In genomic region chr10:127353544-127353943, GRCh38 we compare ENCODE assay signal across 19 cellular contexts.
"Had no signal": no experiment of that assay in that cellular context is flagged by ENCODE, and none has a peak within 500 bp of the region (broad histone marks: within the 10 kb centered on the region; RNA-seq: fewer than 3 reads in every experiment).

No MANE protein-coding gene starts in this region.

- H3K4me3 Mint-ChIP-seq: activated B cell treated with CpG ODN at 0.5 μM for 24 hours; activated CD8-positive, alpha-beta T cell treated with anti-CD3 and anti-CD28 coated beads, Interleukin-2, amount 10 ng/mL, durations not matched to agents 7 days and 5 days; activated naive CD8-positive, alpha-beta T cell treated with anti-CD3 and anti-CD28 coated beads for 36 hours; natural killer cell had no signal

- H3K9me3 ChIP-seq: esophagus muscularis mucosa, right atrium auricular region, tibial artery had no signal

- H3K9me3 Mint-ChIP-seq: activated B cell treated with CpG ODN at 0.5 μM for 24 hours; activated naive CD8-positive, alpha-beta T cell treated with anti-CD3 and anti-CD28 coated beads for 36 hours; natural killer cell had no signal

- H3K4me3 ChIP-seq: esophagus muscularis mucosa, hepatocyte, right atrium auricular region, skin epidermis, tibial artery had no signal

- H3K27ac Mint-ChIP-seq: activated B cell treated with CpG ODN at 0.5 μM for 24 hours; activated CD8-positive, alpha-beta T cell treated with anti-CD3 and anti-CD28 coated beads, Interleukin-2, amount 10 ng/mL, durations not matched to agents 7 days and 5 days; activated naive CD8-positive, alpha-beta T cell treated with anti-CD3 and anti-CD28 coated beads for 36 hours; natural killer cell had no signal

- DNase-seq: activated B cell treated with CpG ODN at 0.5 μM for 24 hours; activated CD4-positive, alpha-beta T cell treated with anti-CD3 and anti-CD28 coated beads for 48 hours; activated CD8-positive, alpha-beta memory T cell treated with anti-CD3 and anti-CD28 coated beads, Interleukin-2, amount 50 U/mL, for 4 hours; activated CD8-positive, alpha-beta T cell treated with anti-CD3 and anti-CD28 coated beads, Interleukin-2, amount 10 ng/mL, durations not matched to agents 7 days and 5 days; activated naive CD8-positive, alpha-beta T cell treated with anti-CD3 and anti-CD28 coated beads for 36 hours; brain microvascular endothelial cell; cortex of kidney; effector CD4-positive, alpha-beta T cell; kidney; mesenchymal stem cell; natural killer cell; stimulated activated CD4-positive, alpha-beta T cell treated with anti-CD3 and anti-CD28 coated beads, Interleukin-15, amount 100 ng/mL, for 24 hours; stimulated activated CD4-positive, alpha-beta T cell treated with anti-CD3 and anti-CD28 coated beads, Interleukin-4, amount 100 ng/mL, for 24 hours; stimulated activated naive CD4-positive, alpha-beta T cell; tibial artery had no signal

- H3K4me2 ChIP-seq: hepatocyte had no signal

- H3K27me3 ChIP-seq: brain microvascular endothelial cell, esophagus muscularis mucosa, hepatocyte, right atrium auricular region, tibial artery had no signal

- H3K27ac ChIP-seq: brain microvascular endothelial cell, esophagus muscularis mucosa, hepatocyte, right atrium auricular region, skin epidermis, tibial artery had no signal

- H3K36me3 ChIP-seq: brain microvascular endothelial cell, right atrium auricular region had no signal

- H3K79me2 ChIP-seq: hepatocyte had no signal

- ATAC-seq: activated CD8-positive, alpha-beta T cell treated with anti-CD3 and anti-CD28 coated beads, Interleukin-2, amount 10 ng/mL, durations not matched to agents 7 days and 5 days; natural killer cell had no signal

- H3K4me1 ChIP-seq: esophagus muscularis mucosa, right atrium auricular region had no signal

- H2AFZ ChIP-seq: hepatocyte had no signal

- H3K36me3 Mint-ChIP-seq: activated naive CD8-positive, alpha-beta T cell treated with anti-CD3 and anti-CD28 coated beads for 36 hours; natural killer cell had no signal

- H3K4me1 Mint-ChIP-seq: activated B cell treated with CpG ODN at 0.5 μM for 24 hours; activated naive CD8-positive, alpha-beta T cell treated with anti-CD3 and anti-CD28 coated beads for 36 hours had no signal

- H3K27me3 Mint-ChIP-seq: activated B cell treated with CpG ODN at 0.5 μM for 24 hours; activated naive CD8-positive, alpha-beta T cell treated with anti-CD3 and anti-CD28 coated beads for 36 hours had no signal
